8 cellular contexts compared by ENCODE assay signal in genomic region chr9:112334319-112334828, GRCh38. TPM values are rescaled to one million over a fixed set of nuclear protein-coding genes. Genes with fewer than 3 reads are reported as not detected.
A peak's percentile ranks its signal among the peaks of the same experiment; 100 is the strongest.
DNase-seq lines count a peak whose midpoint lies in the region; ATAC-seq and TF ChIP-seq lines count a peak whose summit lies in the region.

No MANE protein-coding gene starts in this region.

- no peaks in the 10 kb centered on the region for H3K9me3 ChIP-seq in body of pancreas

- no peaks in the 10 kb centered on the region for H3K36me3 ChIP-seq in body of pancreas (replicated peaks in 1 of 2; ENCODE audit: insufficient read depth in 1 of 2, low read depth in 2 of 2)

- intact Hi-C loops in body of pancreas (cut with DNase I) (no loop called here), lower leg skin (cut with DNase I; ENCODE audit: low total_unique reads) (no loop called here)

- no peaks in the 10 kb centered on the region for H3K27me3 ChIP-seq in body of pancreas

- peak overlapping the region; percentile 87 to 100 (median 98) for H3K27ac ChIP-seq in body of pancreas

- peak overlapping the region; percentile 33 to 50 for H3K4me3 ChIP-seq in body of pancreas
- H3K4me3 ChIP-seq in lower leg skin (ENCODE audit: low read depth, poor library complexity, severe bottlenecking) = peak overlapping the region; percentile 2

- WGBS in body of pancreas, 2 donors = 2% methylated on average over 8 of the region's 8 CpGs
- WGBS in lower leg skin, 2 donors = 8 to 11% methylated on average over 8 of the region's 8 CpGs

- TF ChIP-seq CTCF in body of pancreas (IDR thresholded peaks at IDR 0.05) = no peak
- TF ChIP-seq CTCF in lower leg skin (IDR thresholded peaks at IDR 0.05) = no peak

- peaks cover 26% of the 10 kb centered on the region for H3K4me1 ChIP-seq in body of pancreas

- peak; percentile 79 for DNase-seq in activated effector memory CD4-positive, alpha-beta T cell treated with anti-CD3 and anti-CD28 coated beads, Interleukin-2, amount 50 U/mL, for 16 hours
- DNase-seq in activated effector memory CD4-positive, alpha-beta T cell treated with Interleukin-2 at 50 U/mL for 16 hours = no peak
- DNase-seq in RPMI8226 (peak; percentile 14), body of pancreas (peak in 3 of 4 donors; percentile 20 to 48 (median 26)), lower leg skin (ENCODE audit: low spot score in 2 of 2) (no peak), amniotic stem cell (lab: John Stamatoyannopoulos, UW) (no peak)
- peak; percentile 17 for DNase-seq in stimulated activated CD8-positive, alpha-beta memory T cell treated with anti-CD3 and anti-CD28 coated beads, Interleukin-7, amount 100 ng/mL, for 24 hours (ENCODE audit: low read depth)

- peak in 1 of 3 donors; percentile 29 for TF ChIP-seq POLR2A in body of pancreas (IDR thresholded peaks at IDR 0.05)
- no peak for TF ChIP-seq POLR2A in lower leg skin (IDR thresholded peaks at IDR 0.05)

- ATAC-seq in body of pancreas = no peak
- no peak for ATAC-seq in HG03159 (IDR thresholded peaks at IDR 0.05; ENCODE audit: unreplicated experiment)

RNA-seq across cellular contexts. Expression of gene PTBP3, which starts 1.0 kb away (rescaled TPM):
- total RNA-seq in body of pancreas (100 to 1,000 TPM in 1 of 2 donors, 10 to 100 TPM in 1; 30.4 to 122 TPM), lower leg skin (100 to 1,000 TPM in 3 of 4 donors, 10 to 100 TPM in 1; 82.5 to 201 (median 156) TPM)

RNA-seq across cellular contexts. Expression of gene HSDL2, which starts 45.5 kb away (rescaled TPM):
- 10 to 100 TPM; 20.5 to 22.7 TPM for total RNA-seq in body of pancreas
- total RNA-seq in lower leg skin = 10 to 100 TPM; 26.7 to 52.8 (median 50.2) TPM

Comparison
In these comparisons a context has a peak if more than half of its experiments do, and no peak if none do; other contexts are left out.
1. DNase-seq: peak in activated effector memory CD4-positive, alpha-beta T cell treated with anti-CD3 and anti-CD28 coated beads, Interleukin-2, amount 50 U/mL, for 16 hours (single experiment), RPMI8226 (single experiment), body of pancreas (3 of 4) and stimulated activated CD8-positive, alpha-beta memory T cell treated with anti-CD3 and anti-CD28 coated beads, Interleukin-7, amount 100 ng/mL, for 24 hours (single experiment); none in activated effector memory CD4-positive, alpha-beta T cell treated with Interleukin-2 at 50 U/mL for 16 hours (single experiment), lower leg skin (0 of 2) and amniotic stem cell (single experiment).